Comparison of ENCODE assay signal across 8 cellular contexts in genomic region chr4:90127223-90127705, GRCh38. TPM values are rescaled to one million over a fixed set of nuclear protein-coding genes. Genes with fewer than 3 reads are reported as not detected.
DNase-seq lines count a peak whose midpoint lies in the region; ATAC-seq and TF ChIP-seq lines count a peak whose summit lies in the region.

CCSER1 (plus strand) TSS chr4:90127394.

- H3K36me3 Mint-ChIP-seq in activated T-cell treated with anti-CD3 and anti-CD28 coated beads, Interleukin-2, amount 50 U/mL, for 72 hours (ENCODE audit: insufficient read depth in 2 of 2) = peaks cover 0 to 4% of the 10 kb centered on the region in 2 donors
- peaks cover 0 to 3% (median 0%) of the 10 kb centered on the region in 5 donors for H3K36me3 Mint-ChIP-seq in naive thymus-derived CD4-positive, alpha-beta T cell

- peaks cover 42% of the 10 kb centered on the region for H3K27me3 Mint-ChIP-seq in activated T-cell treated with anti-CD3 and anti-CD28 coated beads, Interleukin-2, amount 50 U/mL, for 72 hours (ENCODE audit: low read depth)
- H3K27me3 Mint-ChIP-seq in naive thymus-derived CD4-positive, alpha-beta T cell = peaks cover 50 to 56% (median 53%) of the 10 kb centered on the region in 5 donors

- H3K27ac Mint-ChIP-seq in activated T-cell treated with anti-CD3 and anti-CD28 coated beads, Interleukin-2, amount 50 U/mL, for 72 hours = no peak within 1 kb of the TSS
- H3K27ac Mint-ChIP-seq in naive thymus-derived CD4-positive, alpha-beta T cell = no peak within 1 kb of the TSS

- H3K9me3 ChIP-seq in AG04450 (ENCODE audit: control insufficient read depth, insufficient read depth, low read length) (no peaks in the 10 kb centered on the region; the same call in 1 of the 2 replicates), tibial artery (no peaks in the 10 kb centered on the region)
- no peaks in the 10 kb centered on the region for H3K9me3 ChIP-seq in naive thymus-derived CD4-positive, alpha-beta T cell (ENCODE audit: control insufficient read depth in 2 of 3, low read length in 3 of 3)

- H3K27ac ChIP-seq in AG04450 (ENCODE audit: low read depth, low read length) (no peak within 1 kb of the TSS), tibial artery (peak within 1 kb of the TSS; percentile 44 to 55)
- H3K27ac ChIP-seq in naive thymus-derived CD4-positive, alpha-beta T cell (ENCODE audit: low read depth, low read length) = no peak within 1 kb of the TSS

- no peaks in the 10 kb centered on the region for H3K36me3 ChIP-seq in naive thymus-derived CD4-positive, alpha-beta T cell (ENCODE audit: control insufficient read depth in 2 of 3, insufficient read depth in 3 of 3, low read length in 3 of 3)
- no peaks in the 10 kb centered on the region for H3K36me3 ChIP-seq in tibial artery

- peak within 1 kb of the TSS; percentile 29 for H3K4me3 ChIP-seq in AG04450 (ENCODE audit: low read depth, low read length)
- H3K4me3 ChIP-seq in fibroblast of pulmonary artery (replicated peaks; ENCODE audit: low read depth, low read length) = peak within 1 kb of the TSS; percentile 46
- peak within 1 kb of the TSS; percentile 21 for H3K4me3 ChIP-seq in naive thymus-derived CD4-positive, alpha-beta T cell (ENCODE audit: low read length)
- H3K4me3 ChIP-seq in tibial artery = peak within 1 kb of the TSS; percentile 59 to 76

- H3K27me3 ChIP-seq in AG04450 (ENCODE audit: control insufficient read depth, insufficient read depth, low read length) (peaks cover 14% of the 10 kb centered on the region), tibial artery (peaks cover 0 to 7% of the 10 kb centered on the region in 2 donors)
- no peaks in the 10 kb centered on the region for H3K27me3 ChIP-seq in naive thymus-derived CD4-positive, alpha-beta T cell (ENCODE audit: control insufficient read depth in 2 of 2, insufficient read depth in 2 of 2, low read length in 2 of 2)

- DNase-seq in AG04450 (ENCODE audit: low read depth, low spot score) (no peak), NCI-H526 treated with DMSO at 0.1 percent for 48 hours (lab: John Stamatoyannopoulos, UW) (peak; percentile 71), fibroblast of pulmonary artery (ENCODE audit: low read depth) (peak; percentile 40), tibial artery (peak; percentile 51 to 76)
- peak; percentile 28 to 31 for DNase-seq in activated T-cell treated with anti-CD3 and anti-CD28 coated beads, Interleukin-2, amount 50 U/mL, for 72 hours
- peak in 6 of 9 donors; percentile 1 to 30 (median 11) for DNase-seq in naive thymus-derived CD4-positive, alpha-beta T cell

- peak; percentile 94 for TF ChIP-seq POLR2A in GM18951 (IDR thresholded peaks at IDR 0.05; ENCODE audit: extremely low read depth, insufficient read depth, insufficient read length)

- CTCF ChIA-PET in AG04450 (lab: Charles Lee) = no interaction called here
- CTCF ChIA-PET in naive thymus-derived CD4-positive, alpha-beta T cell (lab: Charles Lee) = no interaction called here

- no peaks in the 10 kb centered on the region for H3K9me3 Mint-ChIP-seq in activated T-cell treated with anti-CD3 and anti-CD28 coated beads, Interleukin-2, amount 50 U/mL, for 72 hours
- H3K9me3 Mint-ChIP-seq in naive thymus-derived CD4-positive, alpha-beta T cell = peaks cover 0 to 2% (median 0%) of the 10 kb centered on the region in 11 donors

- no peak for TF ChIP-seq CTCF in AG04450 (IDR thresholded peaks at IDR 0.05; ENCODE audit: low read depth, low read length)
- TF ChIP-seq CTCF in fibroblast of pulmonary artery (IDR thresholded peaks at IDR 0.05; ENCODE audit: low read length, missing control alignments) = no peak
- TF ChIP-seq CTCF in tibial artery (IDR thresholded peaks at IDR 0.05) = no peak

- POLR2A ChIA-PET in AG04450 (lab: Yijun Ruan, JAX) = no interaction called here
- POLR2A ChIA-PET in naive thymus-derived CD4-positive, alpha-beta T cell (lab: Charles Lee) = no interaction called here

- peaks cover 23% of the 10 kb centered on the region for H3K4me1 Mint-ChIP-seq in activated T-cell treated with anti-CD3 and anti-CD28 coated beads, Interleukin-2, amount 50 U/mL, for 72 hours (ENCODE audit: low read depth)
- H3K4me1 Mint-ChIP-seq in naive thymus-derived CD4-positive, alpha-beta T cell = peaks cover 4 to 25% (median 22%) of the 10 kb centered on the region in 7 donors

- H3K4me1 ChIP-seq in naive thymus-derived CD4-positive, alpha-beta T cell (ENCODE audit: control insufficient read depth in 2 of 2, insufficient read depth in 2 of 2, low read length in 2 of 2) = no peaks in the 10 kb centered on the region
- H3K4me1 ChIP-seq in tibial artery = peaks cover 0 to 22% (median 15%) of the 10 kb centered on the region in 4 donors

- intact Hi-C loops in naive thymus-derived CD4-positive, alpha-beta T cell (cut with micrococcal nuclease) = no loop called here
- intact Hi-C loops in tibial artery (cut with DNase I; ENCODE audit: low total_unique reads) = no loop called here

- ATAC-seq in HG03108 (IDR thresholded peaks at IDR 0.05; ENCODE audit: unreplicated experiment) = peak; percentile 55
- ATAC-seq in activated T-cell treated with anti-CD3 and anti-CD28 coated beads, Interleukin-2, amount 50 U/mL, for 72 hours (replicated peaks in 1 of 2) = peak; percentile 84 to 87
- ATAC-seq in naive thymus-derived CD4-positive, alpha-beta T cell = peak; percentile 85

- peak within 1 kb of the TSS; percentile 92 to 95 for H3K4me3 Mint-ChIP-seq in activated T-cell treated with anti-CD3 and anti-CD28 coated beads, Interleukin-2, amount 50 U/mL, for 72 hours
- peak within 1 kb of the TSS; percentile 67 to 83 (median 80) for H3K4me3 Mint-ChIP-seq in naive thymus-derived CD4-positive, alpha-beta T cell

- in situ Hi-C loops in GM18951 (cut with MboI; ENCODE audit: low sequenced_read_pairs, unreplicated experiment) = no loop called here

RNA-seq across cellular contexts. Expression of gene CCSER1, which starts in this region (rescaled TPM):
- not detected in 2 replicates for polyA plus RNA-seq in AG04450 (2011; rRNA removed)
- not detected in 2 replicates for polyA minus RNA-seq in AG04450 (2011; rRNA and poly(A)+ RNA removed)
- under 1 TPM in 1 of 2 donors, not detected in 1; 0.09 TPM for total RNA-seq in activated T-cell treated with anti-CD3 and anti-CD28 coated beads, Interleukin-2, amount 50 U/mL, for 72 hours
- total RNA-seq in naive thymus-derived CD4-positive, alpha-beta T cell = 1 to 10 TPM in 2 of 5 experiments, under 1 TPM in 2, not detected in 1; 0.30 to 4.0 (median 1.4) TPM
- not detected for polyA plus RNA-seq in naive thymus-derived CD4-positive, alpha-beta T cell

Comparison
In these comparisons a context has a peak if more than half of its experiments do, and no peak if none do; other contexts are left out.
1. Peak in DNase-seq and ATAC-seq in activated T-cell treated with anti-CD3 and anti-CD28 coated beads, Interleukin-2, amount 50 U/mL, for 72 hours; RNA of the gene not detected or under 1 TPM.
2. H3K27ac ChIP-seq: peak in tibial artery (2 of 2); none in AG04450 (single experiment) and naive thymus-derived CD4-positive, alpha-beta T cell (single experiment).
3. Peak in every context shown above with its lines, with median percentiles within 50 percentile points of each other: H3K4me3 ChIP-seq and ATAC-seq.